Comparison of ENCODE assay signal across 2 cellular contexts in genomic region chr2:121506187-121506586, GRCh38.
TF ChIP-seq lines count a peak whose summit lies in the region.

No MANE protein-coding gene starts in this region.

TF ChIP-seq in H1, 55 proteins besides CTCF, POLR2A, EP300 and RAD21 (continued from another document):
- TF ChIP-seq BACH1 (IDR thresholded peaks at IDR 0.05; ENCODE audit: low read length) (no peak), ZNF274 (IDR thresholded peaks at IDR 0.05; ENCODE audit: borderline replicate concordance, extremely low read depth, low read length) (no peak), SUZ12 (IDR thresholded peaks at IDR 0.05; ENCODE audit: low read length) (no peak), GTF2F1 (IDR thresholded peaks at IDR 0.05; ENCODE audit: borderline replicate concordance, low read depth, low read length) (no peak), CBX8 (IDR thresholded peaks at IDR 0.05; ENCODE audit: borderline replicate concordance, low read depth, low read length) (no peak), SIX5 (IDR thresholded peaks at IDR 0.05; ENCODE audit: low read depth, low read length) (no peak), SIRT6 (IDR thresholded peaks at IDR 0.05; ENCODE audit: low read length) (no peak), RXRA (IDR thresholded peaks at IDR 0.05; ENCODE audit: insufficient read depth, low read depth, low read length) (no peak), TAF7 (optimal IDR thresholded peaks at IDR 0.05; ENCODE audit: borderline replicate concordance, low read depth, low read length) (no peak), NANOG (IDR thresholded peaks at IDR 0.05; ENCODE audit: insufficient read depth, low read depth, low read length, poor library complexity, severe bottlenecking) (no peak), EGR1 (IDR thresholded peaks at IDR 0.05; ENCODE audit: borderline replicate concordance, low read depth, low read length) (no peak), SP2 (IDR thresholded peaks at IDR 0.05; ENCODE audit: low read length) (no peak)

TF ChIP-seq in HEK293T, 16 proteins besides CTCF, POLR2A, EP300 and RAD21 (continued from another document):
- TF ChIP-seq TARDBP (IDR thresholded peaks at IDR 0.05) (no peak), SP1 (IDR thresholded peaks at IDR 0.05) (no peak), NFRKB (IDR thresholded peaks at IDR 0.05) (no peak), ZNF384 (IDR thresholded peaks at IDR 0.05) (no peak), HDGF (IDR thresholded peaks at IDR 0.05; ENCODE audit: borderline replicate concordance) (no peak)
